ENCODE assay signal across 18 cellular contexts in the genomic region with DNA sequence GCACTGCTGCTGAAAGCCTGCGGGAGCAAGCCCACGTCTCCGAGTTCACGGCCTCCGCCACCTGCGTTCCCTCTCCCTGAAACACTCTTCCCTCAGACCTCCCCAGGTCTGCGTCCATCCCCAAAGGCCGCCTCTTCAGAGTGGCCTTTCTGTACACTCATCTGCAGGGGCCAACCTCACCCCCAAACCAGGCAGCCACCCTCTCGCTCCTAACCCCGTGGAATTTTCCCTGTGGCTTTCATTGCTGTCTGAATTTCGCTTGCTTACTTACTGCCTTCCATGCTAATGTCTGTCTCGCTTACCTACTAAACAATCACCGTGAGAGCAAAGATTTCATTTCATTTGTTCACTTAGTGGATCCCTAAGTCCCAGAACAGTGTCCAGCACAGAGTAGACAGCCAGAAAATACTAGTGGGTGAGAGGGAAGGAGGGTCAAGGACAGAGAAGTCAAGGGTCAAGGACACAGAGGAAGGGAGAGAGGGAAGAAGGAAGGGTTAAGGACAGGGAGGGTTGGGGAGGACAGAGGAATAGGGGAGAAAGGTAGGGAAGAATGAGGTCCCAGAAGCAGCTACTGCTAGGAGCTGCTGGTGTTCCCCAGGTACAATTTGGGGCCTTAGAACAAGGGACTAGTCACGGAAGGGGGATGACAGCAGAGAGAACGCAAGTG.
DNase-seq lines count a peak whose midpoint lies in the region; ATAC-seq, FAIRE-seq and TF ChIP-seq lines count a peak whose summit lies in the region.
"Had no signal": no experiment of that assay in that cellular context is flagged by ENCODE, and none has a peak within 500 bp of the region (broad histone marks: within the 10 kb centered on the region; RNA-seq: fewer than 3 reads in every experiment).

No MANE protein-coding gene starts in this region.

- 65 to 84% methylated on average over 6 to 11 of the region's 15 CpGs for WGBS in gastroesophageal sphincter (ENCODE audit: low coverage in 1 of 2), 2 donors
- WGBS in trophoblast cell (ENCODE audit: extremely low coverage, insufficient coverage, insufficient read length): no CpG with 5 or more reads among the region's 15 CpGs

- peak overlapping the region; percentile 99 for H3K14ac ChIP-seq in trophoblast cell (ENCODE audit: low read length)

- peaks cover 81% of the 10 kb centered on the region for H3K79me1 ChIP-seq in trophoblast cell (ENCODE audit: low read length)

- peak overlapping the region; percentile 97 for H4K8ac ChIP-seq in trophoblast cell (ENCODE audit: low read depth, low read length)

- H3K18ac ChIP-seq in trophoblast cell (ENCODE audit: low read length): peak overlapping the region; percentile 99

- H4K20me1 ChIP-seq in Loucy (ENCODE audit: insufficient read depth, low read length, poor library complexity, severe bottlenecking): no peaks in the 10 kb centered on the region

- DNase-seq in activated CD4-positive, alpha-beta T cell treated with anti-CD3 and anti-CD28 coated beads for 36 hours: no peak
- no peak for DNase-seq in activated CD4-positive, alpha-beta T cell treated with anti-CD3 and anti-CD28 coated beads, Interleukin-2, amount 50 U/mL, for 48 hours
- no peak for DNase-seq in trophoblast cell
- no peak for DNase-seq in GM19239 (ENCODE audit: insufficient read length, low spot score)
- DNase-seq in NAMALWA (ENCODE audit: low spot score): no peak
- DNase-seq: activated T-cell treated with anti-CD3 and anti-CD28 coated beads, Interleukin-2, amount 50 U/mL, for 4 hours; GDM1; NCI-H1105; NCI-H2227 treated with DMSO at 0.1 percent for 48 hours; SJCRH30 had no signal

- H3K27me3 Mint-ChIP-seq in activated CD4-positive, alpha-beta T cell treated with anti-CD3 and anti-CD28 coated beads for 36 hours: no peaks in the 10 kb centered on the region

- intact Hi-C loops in activated CD4-positive, alpha-beta T cell treated with anti-CD3 and anti-CD28 coated beads for 36 hours (cut with DNase I, micrococcal nuclease): no loop called here

- H3K9me3 ChIP-seq in Loucy (ENCODE audit: insufficient read depth, low read depth, low read length): no peaks in the 10 kb centered on the region
- H3K9me3 ChIP-seq in gastroesophageal sphincter: no peaks in the 10 kb centered on the region
- H3K9me3 ChIP-seq in trophoblast cell (ENCODE audit: insufficient read depth, low read depth, low read length): no peaks in the 10 kb centered on the region
- H3K9me3 ChIP-seq: SJCRH30 had no signal

- H4K91ac ChIP-seq in trophoblast cell (ENCODE audit: low read depth, low read length): peak overlapping the region; percentile 100

- H3K27ac ChIP-seq in gastroesophageal sphincter: peak overlapping the region in 3 of 4 donors; percentile 31 to 57 (median 41)
- peak overlapping the region; percentile 100 for H3K27ac ChIP-seq in trophoblast cell (ENCODE audit: low read depth, low read length)
- H3K27ac ChIP-seq: SJCRH30, VCaP had no signal

- H2BK5ac ChIP-seq in trophoblast cell (ENCODE audit: low read depth, low read length, poor library complexity): peak overlapping the region; percentile 100

- H2AFZ ChIP-seq in Loucy (ENCODE audit: low read length) (no peak overlapping the region), trophoblast cell (ENCODE audit: insufficient read depth, low read length, poor library complexity) (peak overlapping the region; percentile 79)

- TF ChIP-seq EP300 in gastroesophageal sphincter (IDR thresholded peaks at IDR 0.05): no peak

- H3K27me3 ChIP-seq in Loucy (ENCODE audit: insufficient read depth, low read length, poor library complexity, severe bottlenecking) (no peaks in the 10 kb centered on the region), gastroesophageal sphincter (no peaks in the 10 kb centered on the region), trophoblast cell (ENCODE audit: insufficient read depth, low read length) (no peaks in the 10 kb centered on the region)

- no peaks in the 10 kb centered on the region for H3K9me2 ChIP-seq in Loucy (replicated peaks; ENCODE audit: low read depth, low read length)

- peak overlapping the region; percentile 100 for H2BK120ac ChIP-seq in trophoblast cell (ENCODE audit: insufficient read depth, low read length, poor library complexity)

- no peak for TF ChIP-seq CTCF in Loucy (conservative IDR thresholded peaks at IDR 0.05; ENCODE audit: low read length)
- no peak for TF ChIP-seq CTCF in gastroesophageal sphincter (IDR thresholded peaks at IDR 0.05)

- POLR2A ChIA-PET in activated CD4-positive, alpha-beta T cell treated with anti-CD3 and anti-CD28 coated beads for 36 hours (lab: Charles Lee): no interaction called here

- H3K4me1 Mint-ChIP-seq in activated CD4-positive, alpha-beta T cell treated with anti-CD3 and anti-CD28 coated beads for 36 hours: peaks cover 77% of the 10 kb centered on the region

- peak overlapping the region; percentile 99 for H2BK12ac ChIP-seq in trophoblast cell (ENCODE audit: low read length)

- peak overlapping the region; percentile 97 for H3K4ac ChIP-seq in trophoblast cell (ENCODE audit: low read depth, low read length)

- peaks cover 61% of the 10 kb centered on the region for H3K36me3 Mint-ChIP-seq in activated CD4-positive, alpha-beta T cell treated with anti-CD3 and anti-CD28 coated beads for 36 hours (ENCODE audit: low read depth)

- H3K79me2 ChIP-seq in Loucy (ENCODE audit: insufficient read depth, low read length) (peaks cover 27% of the 10 kb centered on the region), trophoblast cell (ENCODE audit: control insufficient read depth, insufficient read depth, low read length, poor library complexity) (peaks cover 32% of the 10 kb centered on the region)

- H3K4me3 ChIP-seq in Loucy (ENCODE audit: low read length, poor library complexity, severe bottlenecking) (no peak overlapping the region), gastroesophageal sphincter (no peak overlapping the region), trophoblast cell (ENCODE audit: low read depth, low read length) (no peak overlapping the region)
- H3K4me3 ChIP-seq: SJCRH30 had no signal

- H3K36me3 ChIP-seq in Loucy (ENCODE audit: insufficient read depth, low read length) (peaks cover 30% of the 10 kb centered on the region; the same call in 1 of the 2 replicates), gastroesophageal sphincter (peaks cover 0 to 16% of the 10 kb centered on the region in 2 donors), trophoblast cell (ENCODE audit: control insufficient read depth in 1 of 2, insufficient read depth in 2 of 2, low read length in 2 of 2) (peaks cover 9 to 10% of the 10 kb centered on the region in 2 experiments)
- H3K36me3 ChIP-seq: SJCRH30 had no signal

- H3K4me1 ChIP-seq in Loucy (ENCODE audit: insufficient read depth, low read length, poor library complexity, severe bottlenecking) (peaks cover 65% of the 10 kb centered on the region), gastroesophageal sphincter (peaks cover 0 to 19% (median 3%) of the 10 kb centered on the region in 3 donors), trophoblast cell (ENCODE audit: control insufficient read depth in 1 of 2, insufficient read depth in 2 of 2, low read length in 2 of 2) (peaks cover 51 to 52% of the 10 kb centered on the region in 2 experiments)
- H3K4me1 ChIP-seq: SJCRH30 had no signal

- TF ChIP-seq POLR2A in gastroesophageal sphincter (IDR thresholded peaks at IDR 0.05): no peak

- FAIRE-seq in GM19239 (lab: Jason Lieb, UNC): no peak
- FAIRE-seq: A204.1, bronchial epithelial cell, keratinocyte had no signal

- no peak for ATAC-seq in activated CD4-positive, alpha-beta T cell treated with anti-CD3 and anti-CD28 coated beads for 36 hours
- ATAC-seq in gastroesophageal sphincter (no peak), HG03439 (IDR thresholded peaks at IDR 0.05; ENCODE audit: unreplicated experiment) (no peak)
- ATAC-seq: activated T-cell treated with anti-CD3 and anti-CD28 coated beads, Interleukin-2, amount 50 U/mL, for 4 hours had no signal

- peak overlapping the region; percentile 84 for H4K12ac ChIP-seq in trophoblast cell (ENCODE audit: low read depth, low read length)

- H3K9ac ChIP-seq in Loucy (ENCODE audit: low read depth, low read length, poor library complexity, severe bottlenecking) (no peak overlapping the region), trophoblast cell (ENCODE audit: low read length) (peak overlapping the region; percentile 59)

- no peaks in the 10 kb centered on the region for H3K9me3 Mint-ChIP-seq in activated CD4-positive, alpha-beta T cell treated with anti-CD3 and anti-CD28 coated beads for 36 hours (ENCODE audit: low read depth)
- H3K9me3 Mint-ChIP-seq: activated T-cell treated with anti-CD3 and anti-CD28 coated beads, Interleukin-2, amount 50 U/mL, for 4 hours; endodermal cell had no signal

- H3K4me3 Mint-ChIP-seq in activated CD4-positive, alpha-beta T cell treated with anti-CD3 and anti-CD28 coated beads for 36 hours: no peak overlapping the region
- H3K4me3 Mint-ChIP-seq: activated T-cell treated with anti-CD3 and anti-CD28 coated beads, Interleukin-2, amount 50 U/mL, for 4 hours; endodermal cell had no signal

- H3K4me2 ChIP-seq in Loucy (ENCODE audit: low read depth, low read length, poor library complexity, severe bottlenecking) (peak overlapping the region; percentile 27), trophoblast cell (ENCODE audit: low read length) (peak overlapping the region; percentile 2)

- peak overlapping the region; percentile 97 for H2AK5ac ChIP-seq in trophoblast cell (ENCODE audit: low read length)

- CTCF ChIA-PET in activated CD4-positive, alpha-beta T cell treated with anti-CD3 and anti-CD28 coated beads for 36 hours (lab: Charles Lee): interaction anchor here (0.6 to 0.7 kb wide), 2 partner anchors 43 to 1065 kb away, joined by 3 read pairs; no protein-coding TSS in a partner anchor

- peak overlapping the region; percentile 51 for H3K27ac Mint-ChIP-seq in activated CD4-positive, alpha-beta T cell treated with anti-CD3 and anti-CD28 coated beads for 36 hours
- H3K27ac Mint-ChIP-seq: endodermal cell had no signal

- no peak overlapping the region for H3K23ac ChIP-seq in trophoblast cell (ENCODE audit: low read length)

- H3F3A ChIP-seq in Loucy (ENCODE audit: low read depth): peaks cover 15% of the 10 kb centered on the region
